In genomic region chr14:100212476-100213333, GRCh38 we compare ENCODE assay signal across 1 cellular context.
TF ChIP-seq lines count a peak whose summit lies in the region.

No MANE protein-coding gene starts in this region.

TF ChIP-seq in GM23338, 12 proteins besides CTCF, POLR2A, EP300 and RAD21:
- TF ChIP-seq, protein P1, sequence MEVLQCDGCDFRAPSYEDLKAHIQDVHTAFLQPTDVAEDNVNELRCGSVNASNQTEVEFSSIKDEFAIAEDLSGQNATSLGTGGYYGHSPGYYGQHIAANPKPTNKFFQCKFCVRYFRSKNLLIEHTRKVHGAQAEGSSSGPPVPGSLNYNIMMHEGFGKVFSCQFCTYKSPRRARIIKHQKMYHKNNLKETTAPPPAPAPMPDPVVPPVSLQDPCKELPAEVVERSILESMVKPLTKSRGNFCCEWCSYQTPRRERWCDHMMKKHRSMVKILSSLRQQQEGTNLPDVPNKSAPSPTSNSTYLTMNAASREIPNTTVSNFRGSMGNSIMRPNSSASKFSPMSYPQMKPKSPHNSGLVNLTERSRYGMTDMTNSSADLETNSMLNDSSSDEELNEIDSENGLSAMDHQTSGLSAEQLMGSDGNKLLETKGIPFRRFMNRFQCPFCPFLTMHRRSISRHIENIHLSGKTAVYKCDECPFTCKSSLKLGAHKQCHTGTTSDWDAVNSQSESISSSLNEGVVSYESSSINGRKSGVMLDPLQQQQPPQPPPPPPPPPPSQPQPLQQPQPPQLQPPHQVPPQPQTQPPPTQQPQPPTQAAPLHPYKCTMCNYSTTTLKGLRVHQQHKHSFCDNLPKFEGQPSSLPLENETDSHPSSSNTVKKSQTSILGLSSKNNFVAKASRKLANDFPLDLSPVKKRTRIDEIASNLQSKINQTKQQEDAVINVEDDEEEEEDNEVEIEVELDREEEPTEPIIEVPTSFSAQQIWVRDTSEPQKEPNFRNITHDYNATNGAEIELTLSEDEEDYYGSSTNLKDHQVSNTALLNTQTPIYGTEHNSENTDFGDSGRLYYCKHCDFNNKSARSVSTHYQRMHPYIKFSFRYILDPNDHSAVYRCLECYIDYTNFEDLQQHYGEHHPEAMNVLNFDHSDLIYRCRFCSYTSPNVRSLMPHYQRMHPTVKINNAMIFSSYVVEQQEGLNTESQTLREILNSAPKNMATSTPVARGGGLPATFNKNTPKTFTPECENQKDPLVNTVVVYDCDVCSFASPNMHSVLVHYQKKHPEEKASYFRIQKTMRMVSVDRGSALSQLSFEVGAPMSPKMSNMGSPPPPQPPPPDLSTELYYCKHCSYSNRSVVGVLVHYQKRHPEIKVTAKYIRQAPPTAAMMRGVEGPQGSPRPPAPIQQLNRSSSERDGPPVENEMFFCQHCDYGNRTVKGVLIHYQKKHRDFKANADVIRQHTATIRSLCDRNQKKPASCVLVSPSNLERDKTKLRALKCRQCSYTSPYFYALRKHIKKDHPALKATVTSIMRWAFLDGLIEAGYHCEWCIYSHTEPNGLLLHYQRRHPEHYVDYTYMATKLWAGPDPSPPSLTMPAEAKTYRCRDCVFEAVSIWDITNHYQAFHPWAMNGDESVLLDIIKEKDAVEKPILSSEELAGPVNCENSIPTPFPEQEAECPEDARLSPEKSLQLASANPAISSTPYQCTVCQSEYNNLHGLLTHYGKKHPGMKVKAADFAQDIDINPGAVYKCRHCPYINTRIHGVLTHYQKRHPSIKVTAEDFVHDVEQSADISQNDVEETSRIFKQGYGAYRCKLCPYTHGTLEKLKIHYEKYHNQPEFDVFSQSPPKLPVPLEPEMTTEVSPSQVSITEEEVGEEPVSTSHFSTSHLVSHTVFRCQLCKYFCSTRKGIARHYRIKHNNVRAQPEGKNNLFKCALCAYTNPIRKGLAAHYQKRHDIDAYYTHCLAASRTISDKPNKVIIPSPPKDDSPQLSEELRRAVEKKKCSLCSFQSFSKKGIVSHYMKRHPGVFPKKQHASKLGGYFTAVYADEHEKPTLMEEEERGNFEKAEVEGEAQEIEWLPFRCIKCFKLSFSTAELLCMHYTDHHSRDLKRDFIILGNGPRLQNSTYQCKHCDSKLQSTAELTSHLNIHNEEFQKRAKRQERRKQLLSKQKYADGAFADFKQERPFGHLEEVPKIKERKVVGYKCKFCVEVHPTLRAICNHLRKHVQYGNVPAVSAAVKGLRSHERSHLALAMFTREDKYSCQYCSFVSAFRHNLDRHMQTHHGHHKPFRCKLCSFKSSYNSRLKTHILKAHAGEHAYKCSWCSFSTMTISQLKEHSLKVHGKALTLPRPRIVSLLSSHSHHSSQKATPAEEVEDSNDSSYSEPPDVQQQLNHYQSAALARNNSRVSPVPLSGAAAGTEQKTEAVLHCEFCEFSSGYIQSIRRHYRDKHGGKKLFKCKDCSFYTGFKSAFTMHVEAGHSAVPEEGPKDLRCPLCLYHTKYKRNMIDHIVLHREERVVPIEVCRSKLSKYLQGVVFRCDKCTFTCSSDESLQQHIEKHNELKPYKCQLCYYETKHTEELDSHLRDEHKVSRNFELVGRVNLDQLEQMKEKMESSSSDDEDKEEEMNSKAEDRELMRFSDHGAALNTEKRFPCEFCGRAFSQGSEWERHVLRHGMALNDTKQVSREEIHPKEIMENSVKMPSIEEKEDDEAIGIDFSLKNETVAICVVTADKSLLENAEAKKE (CRISPR knock-in tag; IDR thresholded peaks at IDR 0.05) = no peak
- TF ChIP-seq CREB1 (CRISPR knock-in tag; IDR thresholded peaks at IDR 0.05; ENCODE audit: low read depth) = no peak
- TF ChIP-seq ZNF331 (CRISPR knock-in tag; IDR thresholded peaks at IDR 0.05; ENCODE audit: low read depth) = no peak
- TF ChIP-seq ZNF114 (CRISPR knock-in tag; IDR thresholded peaks at IDR 0.05) = no peak
- no peak for TF ChIP-seq EZH2 (IDR thresholded peaks at IDR 0.05; ENCODE audit: low read depth, unreplicated experiment)
- TF ChIP-seq NANOG (IDR thresholded peaks at IDR 0.05; ENCODE audit: borderline replicate concordance) = no peak
- TF ChIP-seq JUNB (IDR thresholded peaks at IDR 0.05; ENCODE audit: unreplicated experiment) = no peak
- no peak for TF ChIP-seq POLR2AphosphoS5 (IDR thresholded peaks at IDR 0.05; ENCODE audit: low read depth)
- TF ChIP-seq EZH2phosphoT487 (IDR thresholded peaks at IDR 0.05; ENCODE audit: unreplicated experiment) = no peak
- TF ChIP-seq STAT1 (IDR thresholded peaks at IDR 0.05; ENCODE audit: unreplicated experiment) = no peak
- TF ChIP-seq, protein P2, sequence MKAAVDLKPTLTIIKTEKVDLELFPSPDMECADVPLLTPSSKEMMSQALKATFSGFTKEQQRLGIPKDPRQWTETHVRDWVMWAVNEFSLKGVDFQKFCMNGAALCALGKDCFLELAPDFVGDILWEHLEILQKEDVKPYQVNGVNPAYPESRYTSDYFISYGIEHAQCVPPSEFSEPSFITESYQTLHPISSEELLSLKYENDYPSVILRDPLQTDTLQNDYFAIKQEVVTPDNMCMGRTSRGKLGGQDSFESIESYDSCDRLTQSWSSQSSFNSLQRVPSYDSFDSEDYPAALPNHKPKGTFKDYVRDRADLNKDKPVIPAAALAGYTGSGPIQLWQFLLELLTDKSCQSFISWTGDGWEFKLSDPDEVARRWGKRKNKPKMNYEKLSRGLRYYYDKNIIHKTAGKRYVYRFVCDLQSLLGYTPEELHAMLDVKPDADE (IDR thresholded peaks at IDR 0.05) = no peak
- TF ChIP-seq, protein P3, sequence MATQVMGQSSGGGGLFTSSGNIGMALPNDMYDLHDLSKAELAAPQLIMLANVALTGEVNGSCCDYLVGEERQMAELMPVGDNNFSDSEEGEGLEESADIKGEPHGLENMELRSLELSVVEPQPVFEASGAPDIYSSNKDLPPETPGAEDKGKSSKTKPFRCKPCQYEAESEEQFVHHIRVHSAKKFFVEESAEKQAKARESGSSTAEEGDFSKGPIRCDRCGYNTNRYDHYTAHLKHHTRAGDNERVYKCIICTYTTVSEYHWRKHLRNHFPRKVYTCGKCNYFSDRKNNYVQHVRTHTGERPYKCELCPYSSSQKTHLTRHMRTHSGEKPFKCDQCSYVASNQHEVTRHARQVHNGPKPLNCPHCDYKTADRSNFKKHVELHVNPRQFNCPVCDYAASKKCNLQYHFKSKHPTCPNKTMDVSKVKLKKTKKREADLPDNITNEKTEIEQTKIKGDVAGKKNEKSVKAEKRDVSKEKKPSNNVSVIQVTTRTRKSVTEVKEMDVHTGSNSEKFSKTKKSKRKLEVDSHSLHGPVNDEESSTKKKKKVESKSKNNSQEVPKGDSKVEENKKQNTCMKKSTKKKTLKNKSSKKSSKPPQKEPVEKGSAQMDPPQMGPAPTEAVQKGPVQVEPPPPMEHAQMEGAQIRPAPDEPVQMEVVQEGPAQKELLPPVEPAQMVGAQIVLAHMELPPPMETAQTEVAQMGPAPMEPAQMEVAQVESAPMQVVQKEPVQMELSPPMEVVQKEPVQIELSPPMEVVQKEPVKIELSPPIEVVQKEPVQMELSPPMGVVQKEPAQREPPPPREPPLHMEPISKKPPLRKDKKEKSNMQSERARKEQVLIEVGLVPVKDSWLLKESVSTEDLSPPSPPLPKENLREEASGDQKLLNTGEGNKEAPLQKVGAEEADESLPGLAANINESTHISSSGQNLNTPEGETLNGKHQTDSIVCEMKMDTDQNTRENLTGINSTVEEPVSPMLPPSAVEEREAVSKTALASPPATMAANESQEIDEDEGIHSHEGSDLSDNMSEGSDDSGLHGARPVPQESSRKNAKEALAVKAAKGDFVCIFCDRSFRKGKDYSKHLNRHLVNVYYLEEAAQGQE (IDR thresholded peaks at IDR 0.05; ENCODE audit: unreplicated experiment) = no peak
TF ChIP-seq in GM23338: peak in this region for 0.
